23 cellular contexts compared by ENCODE assay signal in genomic region chr13:97766749-97767148, GRCh38.
DNase-seq lines count a peak whose midpoint lies in the region; ATAC-seq, FAIRE-seq and TF ChIP-seq lines count a peak whose summit lies in the region.
"Had no signal": no experiment of that assay in that cellular context is flagged by ENCODE, and none has a peak within 500 bp of the region (broad histone marks: within the 10 kb centered on the region; RNA-seq: fewer than 3 reads in every experiment).

No MANE protein-coding gene starts in this region.

- H3K4me3 ChIP-seq in right cardiac atrium (ENCODE audit: low read length): no peak overlapping the region
- no peak overlapping the region for H3K4me3 ChIP-seq in IMR-90 (ENCODE audit: insufficient read depth, low read depth, low read length)
- H3K4me3 ChIP-seq in K562: no peak overlapping the region
- no peak overlapping the region for H3K4me3 ChIP-seq in skeletal muscle cell (ENCODE audit: low read depth, low read length)
- H3K4me3 ChIP-seq: A549; BLaER1 treated with 17β-estradiol and CSF1 and Interleukin-3, amounts not matched to agents 10 nM and 100 nM; Peyer's patch had no signal

- H2AFZ ChIP-seq in IMR-90 (replicated peaks; ENCODE audit: low read length, poor library complexity) (no peak overlapping the region), K562 (ENCODE audit: low read depth, low read length) (no peak overlapping the region)

- TF ChIP-seq POLR2A in IMR-90 (IDR thresholded peaks at IDR 0.05; ENCODE audit: low read depth, low read length): no peak
- no peak for TF ChIP-seq POLR2A in K562 (conservative IDR thresholded peaks at IDR 0.05)

- BruUV-seq in IMR-90 (replicated peaks; lab: Mats Ljungman, UMichigan): no TSS peak
- no TSS peak for BruUV-seq in K562 (replicated peaks; lab: Mats Ljungman, UMichigan)

- H4K91ac ChIP-seq in IMR-90 (ENCODE audit: insufficient read depth, low read depth, low read length): no peak overlapping the region

- TF ChIP-seq RAD21 in IMR-90 (IDR thresholded peaks at IDR 0.05; ENCODE audit: low read length): no peak
- TF ChIP-seq RAD21 in K562 (CRISPR knock-in tag; conservative IDR thresholded peaks at IDR 0.05 in 1 of 2, IDR thresholded peaks at IDR 0.05 in 1 of 2): no peak

- no peaks in the 10 kb centered on the region for H3K79me1 ChIP-seq in IMR-90 (ENCODE audit: low read depth in 1 of 2, low read length in 2 of 2)

- intact Hi-C loops in right cardiac atrium (cut with DNase I) (no loop called here), left ventricle myocardium superior (cut with micrococcal nuclease) (no loop called here), IMR-90 (cut with micrococcal nuclease) (no loop called here), K562 (cut with micrococcal nuclease) (no loop called here)

- POLR2A ChIA-PET in IMR-90 (lab: Charles Lee; ENCODE audit: unreplicated experiment) (no interaction called here), K562 (lab: Yijun Ruan, JAX) (no interaction called here)

- no peak overlapping the region for H2BK5ac ChIP-seq in IMR-90 (ENCODE audit: low read depth, low read length, poor library complexity, severe bottlenecking)

- CTCF ChIA-PET in IMR-90 (lab: Yijun Ruan, JAX) (no interaction called here), K562 (lab: Yijun Ruan, JAX; ENCODE audit: low intra/inter-chr PET ratio) (no interaction called here)

- TF ChIP-seq EP300 in K562 (IDR thresholded peaks at IDR 0.05; ENCODE audit: low read length): no peak

- H2AK5ac ChIP-seq in IMR-90 (ENCODE audit: low read depth, low read length): no peak overlapping the region

- H3K4me2 ChIP-seq in IMR-90 (ENCODE audit: low read depth, low read length) (no peak overlapping the region), K562 (ENCODE audit: insufficient read depth, low read length) (no peak overlapping the region)
- H3K4me2 ChIP-seq: A549 had no signal

- no peak overlapping the region for H4K5ac ChIP-seq in IMR-90 (ENCODE audit: low read depth, low read length)

- WGBS in right cardiac atrium: 36% methylated on average over 1 of the region's 1 CpG
- 0% methylated on average over 1 of the region's 1 CpG; no CpG with 5 or more reads in 1 of the 2 experiments for WGBS in IMR-90 (ENCODE audit: extremely low coverage in 2 of 2, insufficient read length in 1 of 2), 2 experiments
- WGBS in K562 (ENCODE audit: insufficient coverage, low coverage, missing lambda C conversion rate): 0% methylated on average over 1 of the region's 1 CpG

- dilution Hi-C loops in IMR-90 (cut with HindIII; ENCODE audit: low sequenced_read_pairs, unreplicated experiment): no loop called here

- ATAC-seq in right cardiac atrium (peak; percentile 26 to 56), left ventricle myocardium superior (no peak), IMR-90 (ENCODE audit: low read depth) (no peak), K562 (no peak), GM21619 (IDR thresholded peaks at IDR 0.05; ENCODE audit: unreplicated experiment) (no peak)
- ATAC-seq: A549, SK-N-SH treated with all-trans-retinoic acid at 6 μM for 48 hours had no signal

- no peak overlapping the region for H4K8ac ChIP-seq in IMR-90 (ENCODE audit: low read depth in 2 of 2, low read length in 2 of 2)

- no peak overlapping the region for H3K23ac ChIP-seq in IMR-90 (ENCODE audit: low read depth, low read length)

- in situ Hi-C loops in IMR-90 (cut with MboI; ENCODE audit: low sequenced_read_pairs) (no loop called here), K562 (cut with MboI) (no loop called here)

- H3K9me3 ChIP-seq in right cardiac atrium (ENCODE audit: control insufficient read depth, low read length) (no peaks in the 10 kb centered on the region), IMR-90 (ENCODE audit: control insufficient read depth, insufficient read depth, low read length) (no peaks in the 10 kb centered on the region), K562 (replicated peaks; ENCODE audit: control insufficient read depth, insufficient read depth, low read depth, low read length) (no peaks in the 10 kb centered on the region)
- H3K9me3 ChIP-seq: A549, Peyer's patch had no signal

- H2BK15ac ChIP-seq in IMR-90 (ENCODE audit: low read depth, low read length): no peak overlapping the region

- no peak for TF ChIP-seq CTCF in IMR-90 (conservative IDR thresholded peaks at IDR 0.05; ENCODE audit: low read depth, low read length)
- TF ChIP-seq CTCF in K562 (IDR thresholded peaks at IDR 0.05 in 2 of 3, conservative IDR thresholded peaks at IDR 0.05 in 1 of 3; ENCODE audit: insufficient read depth in 2 of 3, low read depth in 1 of 3, low read length in 3 of 3): no peak

- no peak overlapping the region for H3K18ac ChIP-seq in IMR-90 (ENCODE audit: low read depth, low read length)

- H3K14ac ChIP-seq in IMR-90 (replicated peaks; ENCODE audit: low read depth, low read length): no peak overlapping the region

- no peaks in the 10 kb centered on the region for H3K27me3 ChIP-seq in right cardiac atrium (ENCODE audit: control insufficient read depth, insufficient read depth)
- H3K27me3 ChIP-seq in IMR-90 (ENCODE audit: control insufficient read depth, insufficient read depth, low read length): no peaks in the 10 kb centered on the region
- H3K27me3 ChIP-seq in K562 (ENCODE audit: control insufficient read depth in 2 of 2, insufficient read depth in 2 of 2, low read length in 2 of 2): no peaks in the 10 kb centered on the region
- H3K27me3 ChIP-seq: BLaER1 treated with 17β-estradiol and CSF1 and Interleukin-3, amounts not matched to agents 10 nM and 100 nM; Peyer's patch had no signal

- no peaks in the 10 kb centered on the region for H4K20me1 ChIP-seq in IMR-90 (ENCODE audit: insufficient read depth, low read length)
- H4K20me1 ChIP-seq in K562 (replicated peaks; ENCODE audit: control insufficient read depth, insufficient read depth, low read length): no peaks in the 10 kb centered on the region
- H4K20me1 ChIP-seq: BLaER1 treated with 17β-estradiol and CSF1 and Interleukin-3, amounts not matched to agents 10 nM and 100 nM had no signal

- H3K27ac ChIP-seq in right cardiac atrium (ENCODE audit: low read length) (no peak overlapping the region), IMR-90 (ENCODE audit: insufficient read depth, low read length) (no peak overlapping the region), K562 (ENCODE audit: extremely low read depth, low read depth, low read length) (no peak overlapping the region)
- H3K27ac ChIP-seq: A549; BLaER1 treated with 17β-estradiol and CSF1 and Interleukin-3, amounts not matched to agents 10 nM and 100 nM; HL-60; Peyer's patch had no signal

- H3K36me3 ChIP-seq in IMR-90 (ENCODE audit: control insufficient read depth, insufficient read depth, low read length): no peaks in the 10 kb centered on the region
- no peaks in the 10 kb centered on the region for H3K36me3 ChIP-seq in K562 (ENCODE audit: control insufficient read depth, insufficient read depth, low read length)
- H3K36me3 ChIP-seq: BLaER1 treated with 17β-estradiol and CSF1 and Interleukin-3, amounts not matched to agents 10 nM and 100 nM; Peyer's patch had no signal

- no peak overlapping the region for H3K56ac ChIP-seq in IMR-90 (ENCODE audit: extremely low read depth, insufficient read depth, low read length)

- no peak overlapping the region for H2BK120ac ChIP-seq in IMR-90 (ENCODE audit: low read depth, low read length)

- DNase-seq in right cardiac atrium: no peak
- DNase-seq in left ventricle myocardium superior: no peak
- DNase-seq in IMR-90: no peak
- no peak for DNase-seq in K562 (ENCODE audit: extremely low read depth in 1 of 4, low spot score in 3 of 4)
- peak; percentile 3 for DNase-seq in skeletal muscle cell (ENCODE audit: low read depth)
- no peak for DNase-seq in NCI-H2196 (lab: John Stamatoyannopoulos, UW; ENCODE audit: unreplicated experiment)
- DNase-seq: AML-193; CD4-positive, alpha-beta T cell; GOT3; Kasumi-1; MV-4-11; NCI-H1105; NCI-H1436 treated with DMSO at 0.1 percent for 48 hours; NCI-H187 treated with DMSO at 0.1 percent for 48 hours; NCI-H510A; Peyer's patch had no signal

- no peak for FAIRE-seq in K562 (lab: Jason Lieb, UNC)
- FAIRE-seq: A549, D721Med, GM18507 had no signal

- H2AK9ac ChIP-seq in IMR-90 (replicated peaks; ENCODE audit: low read depth, low read length, poor library complexity): no peak overlapping the region

- H2BK20ac ChIP-seq in IMR-90 (ENCODE audit: low read depth, low read length): no peak overlapping the region

- H3K4me1 ChIP-seq in right cardiac atrium (ENCODE audit: control insufficient read depth, insufficient read depth, low read length) (no peaks in the 10 kb centered on the region), IMR-90 (ENCODE audit: control insufficient read depth, insufficient read depth, low read length) (no peaks in the 10 kb centered on the region), K562 (replicated peaks in 1 of 2; ENCODE audit: control insufficient read depth in 2 of 2, insufficient read depth in 2 of 2, low read length in 2 of 2) (no peaks in the 10 kb centered on the region)
- H3K4me1 ChIP-seq: A549, Peyer's patch had no signal

- no peaks in the 10 kb centered on the region for H3K79me2 ChIP-seq in K562 (ENCODE audit: control insufficient read depth, insufficient read depth, low read length)

- H3K9me1 ChIP-seq in IMR-90 (ENCODE audit: insufficient read depth, low read length): no peaks in the 10 kb centered on the region
- H3K9me1 ChIP-seq in K562 (ENCODE audit: control insufficient read depth, insufficient read depth, low read length): no peaks in the 10 kb centered on the region

- H3K9ac ChIP-seq in IMR-90 (ENCODE audit: low read depth, low read length): no peak overlapping the region
- no peak overlapping the region for H3K9ac ChIP-seq in K562 (ENCODE audit: insufficient read depth in 1 of 2, low read depth in 2 of 2, low read length in 2 of 2)
- H3K9ac ChIP-seq: BLaER1 treated with 17β-estradiol and CSF1 and Interleukin-3, amounts not matched to agents 10 nM and 100 nM had no signal

- no peak overlapping the region for H3K4ac ChIP-seq in IMR-90 (ENCODE audit: low read depth, low read length)

TF ChIP-seq in IMR-90, 13 proteins besides CTCF, POLR2A, EP300 and RAD21 (continues in another document):
- TF ChIP-seq MAFK (IDR thresholded peaks at IDR 0.05; ENCODE audit: low read depth, low read length): no peak
- no peak for TF ChIP-seq BHLHE40 (IDR thresholded peaks at IDR 0.05; ENCODE audit: low read depth, low read length)
- no peak for TF ChIP-seq MAZ (IDR thresholded peaks at IDR 0.05; ENCODE audit: borderline replicate concordance, low read depth, low read length)
- no peak for TF ChIP-seq MXI1 (IDR thresholded peaks at IDR 0.05; ENCODE audit: borderline replicate concordance, low read depth, low read length)
- no peak for TF ChIP-seq SMC3 (IDR thresholded peaks at IDR 0.05; ENCODE audit: low read depth, low read length)
- TF ChIP-seq RFX5 (IDR thresholded peaks at IDR 0.05; ENCODE audit: low read depth, low read length): no peak

TF ChIP-seq in K562, 482 proteins besides CTCF, POLR2A, EP300 and RAD21 (continues in another document):
- TF ChIP-seq, protein P1, sequence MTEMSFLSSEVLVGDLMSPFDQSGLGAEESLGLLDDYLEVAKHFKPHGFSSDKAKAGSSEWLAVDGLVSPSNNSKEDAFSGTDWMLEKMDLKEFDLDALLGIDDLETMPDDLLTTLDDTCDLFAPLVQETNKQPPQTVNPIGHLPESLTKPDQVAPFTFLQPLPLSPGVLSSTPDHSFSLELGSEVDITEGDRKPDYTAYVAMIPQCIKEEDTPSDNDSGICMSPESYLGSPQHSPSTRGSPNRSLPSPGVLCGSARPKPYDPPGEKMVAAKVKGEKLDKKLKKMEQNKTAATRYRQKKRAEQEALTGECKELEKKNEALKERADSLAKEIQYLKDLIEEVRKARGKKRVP (CRISPR knock-in tag; IDR thresholded peaks at IDR 0.05): peak; percentile 94

Comparison
In these comparisons a context has a peak if more than half of its experiments do, and no peak if none do; other contexts are left out.
1. ATAC-seq: peak in right cardiac atrium (2 of 2); none in left ventricle myocardium superior (single experiment), IMR-90 (single experiment), K562 (single experiment) and GM21619 (single experiment).